8 cellular contexts compared by ENCODE assay signal in genomic region chr2:171158036-171158789, GRCh38. TPM values are rescaled to one million over a fixed set of nuclear protein-coding genes. Genes with fewer than 3 reads are reported as not detected.
DNase-seq lines count a peak whose midpoint lies in the region; ATAC-seq and TF ChIP-seq lines count a peak whose summit lies in the region.

No MANE protein-coding gene starts in this region.

- H3K4me1 Mint-ChIP-seq in activated T-cell treated with anti-CD3 and anti-CD28 coated beads, Interleukin-2, amount 50 U/mL, for 24 hours (ENCODE audit: low read depth) = peaks cover 70% of the 10 kb centered on the region
- H3K4me1 Mint-ChIP-seq in stimulated activated memory B cell treated with anti-CD40 and anti-IgM and Interleukin-4, amounts not matched to agents 10 μg/mL and 1 μg/mL and 100 μg/mL, for 72 hours = peaks cover 66% of the 10 kb centered on the region

- peak overlapping the region; percentile 61 for H3K27ac Mint-ChIP-seq in activated T-cell treated with anti-CD3 and anti-CD28 coated beads, Interleukin-2, amount 50 U/mL, for 24 hours
- peak overlapping the region; percentile 100 for H3K27ac Mint-ChIP-seq in stimulated activated memory B cell treated with anti-CD40 and anti-IgM and Interleukin-4, amounts not matched to agents 10 μg/mL and 1 μg/mL and 100 μg/mL, for 72 hours

- TF ChIP-seq CTCF in Peyer's patch (IDR thresholded peaks at IDR 0.05) = no peak
- no peak for TF ChIP-seq CTCF in fibroblast of the aortic adventitia (IDR thresholded peaks at IDR 0.05; ENCODE audit: insufficient read depth, low read length)
- TF ChIP-seq CTCF in RWPE1 (conservative IDR thresholded peaks at IDR 0.05; ENCODE audit: low read depth) = no peak

- no peak for ATAC-seq in stimulated activated memory B cell treated with anti-CD40 and anti-IgM and Interleukin-4, amounts not matched to agents 10 μg/mL and 1 μg/mL and 100 μg/mL, for 72 hours

- no peak overlapping the region for H3K27ac ChIP-seq in Peyer's patch
- H3K27ac ChIP-seq in RWPE1 = no peak overlapping the region

- peak overlapping the region in 3 of 4 donors; percentile 79 to 91 (median 82) for H3K4me3 ChIP-seq in Peyer's patch
- peak overlapping the region; percentile 86 for H3K4me3 ChIP-seq in fibroblast of the aortic adventitia (ENCODE audit: low read depth, low read length)

- POLR2A ChIA-PET in RWPE1 (lab: Yijun Ruan, JAX; ENCODE audit: low non-redundant PET) = interaction anchor here (0.6 kb wide), 1 partner anchor 228 kb away, joined by 4 read pairs; no protein-coding TSS in a partner anchor

- no peaks in the 10 kb centered on the region for H3K9me3 Mint-ChIP-seq in activated T-cell treated with anti-CD3 and anti-CD28 coated beads, Interleukin-2, amount 50 U/mL, for 24 hours
- no peaks in the 10 kb centered on the region for H3K9me3 Mint-ChIP-seq in stimulated activated memory B cell treated with anti-CD40 and anti-IgM and Interleukin-4, amounts not matched to agents 10 μg/mL and 1 μg/mL and 100 μg/mL, for 72 hours

- no peaks in the 10 kb centered on the region for H3K27me3 Mint-ChIP-seq in activated T-cell treated with anti-CD3 and anti-CD28 coated beads, Interleukin-2, amount 50 U/mL, for 24 hours
- no peaks in the 10 kb centered on the region for H3K27me3 Mint-ChIP-seq in stimulated activated memory B cell treated with anti-CD40 and anti-IgM and Interleukin-4, amounts not matched to agents 10 μg/mL and 1 μg/mL and 100 μg/mL, for 72 hours

- peak overlapping the region; percentile 90 for H3K4me3 Mint-ChIP-seq in activated T-cell treated with anti-CD3 and anti-CD28 coated beads, Interleukin-2, amount 50 U/mL, for 24 hours
- peak overlapping the region; percentile 100 for H3K4me3 Mint-ChIP-seq in stimulated activated memory B cell treated with anti-CD40 and anti-IgM and Interleukin-4, amounts not matched to agents 10 μg/mL and 1 μg/mL and 100 μg/mL, for 72 hours

- no peak for DNase-seq in activated T-cell treated with anti-CD3 and anti-CD28 coated beads, Interleukin-2, amount 50 U/mL, for 24 hours
- DNase-seq in activated T-cell treated with anti-CD3 and anti-CD28 coated beads for 4 hours = no peak
- DNase-seq in Peyer's patch = no peak
- no peak for DNase-seq in fibroblast of the aortic adventitia (ENCODE audit: low read depth)
- DNase-seq in COLO668 (lab: John Stamatoyannopoulos, UW; ENCODE audit: unreplicated experiment) = no peak
- no peak for DNase-seq in UCSD-AML1 (lab: John Stamatoyannopoulos, UW; ENCODE audit: unreplicated experiment)
- DNase-seq in RWPE1 (ENCODE audit: low spot score) = no peak

- H3K27me3 ChIP-seq in Peyer's patch = no peaks in the 10 kb centered on the region

- TF ChIP-seq POLR2A in Peyer's patch (IDR thresholded peaks at IDR 0.05) = no peak

- H3K36me3 ChIP-seq in Peyer's patch = no peaks in the 10 kb centered on the region

- H3K9me3 ChIP-seq in Peyer's patch = no peaks in the 10 kb centered on the region

- H3K4me1 ChIP-seq in Peyer's patch = peaks cover 0 to 30% (median 3%) of the 10 kb centered on the region in 4 donors

- CTCF ChIA-PET in RWPE1 (lab: Yijun Ruan, JAX) = interaction anchor here (0.8 to 1.0 kb wide), 2 partner anchors 12 to 185 kb away, joined by 3 to 4 read pairs; no protein-coding TSS in a partner anchor

- peaks cover 19% of the 10 kb centered on the region for H3K36me3 Mint-ChIP-seq in activated T-cell treated with anti-CD3 and anti-CD28 coated beads, Interleukin-2, amount 50 U/mL, for 24 hours (ENCODE audit: low read depth)
- H3K36me3 Mint-ChIP-seq in stimulated activated memory B cell treated with anti-CD40 and anti-IgM and Interleukin-4, amounts not matched to agents 10 μg/mL and 1 μg/mL and 100 μg/mL, for 72 hours = peaks cover 9% of the 10 kb centered on the region

RNA-seq across cellular contexts. Expression of gene TLK1, which starts 2.5 kb away (rescaled TPM):
- 10 to 100 TPM; 26.4 to 99.0 (median 45.0) TPM for total RNA-seq in Peyer's patch
- total RNA-seq in fibroblast of the aortic adventitia (ENCODE audit: low replicate concordance) = 10.4 and 28.1 TPM in 2 replicates
